3 cellular contexts compared by ENCODE assay signal in the genomic region with DNA sequence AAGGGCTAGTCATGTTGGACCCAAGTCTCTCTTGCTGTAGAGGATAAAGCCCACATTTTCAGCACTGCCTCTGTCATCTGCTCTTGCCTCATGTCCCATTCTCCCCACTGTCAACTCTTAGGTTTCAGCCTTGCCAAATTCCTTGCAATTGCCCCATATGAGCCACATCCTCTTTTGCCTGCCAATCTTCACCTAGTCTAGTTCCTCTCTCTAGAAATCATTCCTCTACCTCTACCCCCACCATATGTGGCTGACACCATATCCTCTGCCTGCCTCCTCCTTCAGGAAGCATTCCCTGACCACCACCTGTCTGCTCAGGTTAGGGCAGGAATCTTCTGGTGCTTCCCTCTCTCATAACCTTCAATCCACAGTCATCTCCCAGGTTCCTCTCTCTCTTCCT.
TF ChIP-seq lines count a peak whose summit lies in the region.

No MANE protein-coding gene starts in this region.

TF ChIP-seq in IMR-90, 13 proteins besides CTCF, POLR2A, EP300 and RAD21:
- peak; percentile 47 for TF ChIP-seq CEBPB (IDR thresholded peaks at IDR 0.05; ENCODE audit: low read depth, low read length)
- TF ChIP-seq, protein P1, sequence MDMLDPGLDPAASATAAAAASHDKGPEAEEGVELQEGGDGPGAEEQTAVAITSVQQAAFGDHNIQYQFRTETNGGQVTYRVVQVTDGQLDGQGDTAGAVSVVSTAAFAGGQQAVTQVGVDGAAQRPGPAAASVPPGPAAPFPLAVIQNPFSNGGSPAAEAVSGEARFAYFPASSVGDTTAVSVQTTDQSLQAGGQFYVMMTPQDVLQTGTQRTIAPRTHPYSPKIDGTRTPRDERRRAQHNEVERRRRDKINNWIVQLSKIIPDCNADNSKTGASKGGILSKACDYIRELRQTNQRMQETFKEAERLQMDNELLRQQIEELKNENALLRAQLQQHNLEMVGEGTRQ (IDR thresholded peaks at IDR 0.05; ENCODE audit: low read depth, low read length), result no peak

TF ChIP-seq in GM12878, 131 proteins besides CTCF, POLR2A, EP300 and RAD21:
- TF ChIP-seq RAD51 (IDR thresholded peaks at IDR 0.05) (no peak), SPI1 (IDR thresholded peaks at IDR 0.05; ENCODE audit: borderline replicate concordance, insufficient read depth, low read depth, low read length) (peak; percentile 56; the same call in 1 of the 2 replicates)
- TF ChIP-seq, protein P2, sequence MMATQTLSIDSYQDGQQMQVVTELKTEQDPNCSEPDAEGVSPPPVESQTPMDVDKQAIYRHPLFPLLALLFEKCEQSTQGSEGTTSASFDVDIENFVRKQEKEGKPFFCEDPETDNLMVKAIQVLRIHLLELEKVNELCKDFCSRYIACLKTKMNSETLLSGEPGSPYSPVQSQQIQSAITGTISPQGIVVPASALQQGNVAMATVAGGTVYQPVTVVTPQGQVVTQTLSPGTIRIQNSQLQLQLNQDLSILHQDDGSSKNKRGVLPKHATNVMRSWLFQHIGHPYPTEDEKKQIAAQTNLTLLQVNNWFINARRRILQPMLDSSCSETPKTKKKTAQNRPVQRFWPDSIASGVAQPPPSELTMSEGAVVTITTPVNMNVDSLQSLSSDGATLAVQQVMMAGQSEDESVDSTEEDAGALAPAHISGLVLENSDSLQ (IDR thresholded peaks at IDR 0.05), result peak; percentile 77

TF ChIP-seq in HEK293T, 16 proteins besides CTCF, POLR2A, EP300 and RAD21:
- no peak for TF ChIP-seq TARDBP (IDR thresholded peaks at IDR 0.05)
- TF ChIP-seq ELF4 (IDR thresholded peaks at IDR 0.05), result no peak
- TF ChIP-seq NFRKB (IDR thresholded peaks at IDR 0.05), result no peak
- TF ChIP-seq FOXM1 (IDR thresholded peaks at IDR 0.05; ENCODE audit: borderline replicate concordance), result no peak
- TF ChIP-seq FOXA1 (IDR thresholded peaks at IDR 0.05), result no peak
- TF ChIP-seq LEF1 (IDR thresholded peaks at IDR 0.05; ENCODE audit: borderline replicate concordance), result no peak
- TF ChIP-seq BHLHE40 (IDR thresholded peaks at IDR 0.05; ENCODE audit: borderline replicate concordance), result no peak
- TF ChIP-seq L3MBTL2 (conservative IDR thresholded peaks at IDR 0.05), result no peak
- no peak for TF ChIP-seq SUZ12 (IDR thresholded peaks at IDR 0.05)
- TF ChIP-seq SP1 (IDR thresholded peaks at IDR 0.05), result no peak
- TF ChIP-seq CTBP1 (IDR thresholded peaks at IDR 0.05; ENCODE audit: borderline replicate concordance), result no peak
- no peak for TF ChIP-seq HDGF (IDR thresholded peaks at IDR 0.05; ENCODE audit: borderline replicate concordance)
- TF ChIP-seq, protein P2 (IDR thresholded peaks at IDR 0.05), result no peak
- no peak for TF ChIP-seq ARNT (IDR thresholded peaks at IDR 0.05)
- TF ChIP-seq ZNF384 (IDR thresholded peaks at IDR 0.05), result no peak
- no peak for TF ChIP-seq FOXK2 (IDR thresholded peaks at IDR 0.05)
